ENCODE assay signal across 8 cellular contexts in genomic region chr19:13152854-13153626, GRCh38. TPM values are rescaled to one million over a fixed set of nuclear protein-coding genes. Genes with fewer than 3 reads are reported as not detected.
DNase-seq lines count a peak whose midpoint lies in the region; ATAC-seq and TF ChIP-seq lines count a peak whose summit lies in the region.

No MANE protein-coding gene starts in this region.

- peak overlapping the region; percentile 81 for H3K9ac ChIP-seq in ES-I3 (ENCODE audit: low read depth, low read length)

- peak overlapping the region; percentile 99 for H3K27ac ChIP-seq in upper lobe of right lung

- DNase-seq in NCI-H187 (lab: John Stamatoyannopoulos, UW), result peak; percentile 60 to 74
- peak; percentile 88 to 98 (median 93) for DNase-seq in T-helper 17 cell
- DNase-seq in amniotic stem cell (lab: John Stamatoyannopoulos, UW), result peak; percentile 89
- DNase-seq in left cardiac atrium, result peak; percentile 95
- peak; percentile 96 for DNase-seq in progenitor cell of endocrine pancreas (ENCODE audit: low spot score, unreplicated experiment)
- DNase-seq in upper lobe of right lung, result peak; percentile 96

- ATAC-seq in HG02642 (IDR thresholded peaks at IDR 0.05; ENCODE audit: poor library complexity, unreplicated experiment), result peak; percentile 34
- ATAC-seq in T-helper 17 cell, result peak; percentile 32
- peak; percentile 51 to 55 for ATAC-seq in left cardiac atrium
- ATAC-seq in upper lobe of right lung, result peak; percentile 45

- TF ChIP-seq CTCF in progenitor cell of endocrine pancreas (IDR thresholded peaks at IDR 0.05; ENCODE audit: unreplicated experiment) (peak; percentile 30), upper lobe of right lung (IDR thresholded peaks at IDR 0.05) (no peak)

- H3K27me3 Mint-ChIP-seq in T-helper 17 cell, result no peaks in the 10 kb centered on the region
- H3K27me3 Mint-ChIP-seq in progenitor cell of endocrine pancreas, result no peaks in the 10 kb centered on the region

- H3K4me1 ChIP-seq in ES-I3 (ENCODE audit: insufficient read depth, low read length) (peaks cover 4% of the 10 kb centered on the region; the same call in 1 of the 2 replicates), upper lobe of right lung (peaks cover 31% of the 10 kb centered on the region)

- H3K4me1 Mint-ChIP-seq in T-helper 17 cell (peaks cover 58% of the 10 kb centered on the region), progenitor cell of endocrine pancreas (ENCODE audit: low read depth) (peaks cover 21% of the 10 kb centered on the region)

- H3K36me3 ChIP-seq in ES-I3 (ENCODE audit: insufficient read depth, low read length) (no peaks in the 10 kb centered on the region), upper lobe of right lung (no peaks in the 10 kb centered on the region)

- H3K4me3 ChIP-seq in upper lobe of right lung, result peak overlapping the region; percentile 96

- H3K9me3 ChIP-seq in ES-I3 (ENCODE audit: control insufficient read depth, insufficient read depth, low read length), result no peaks in the 10 kb centered on the region
- H3K9me3 ChIP-seq in T-helper 17 cell (ENCODE audit: control insufficient read depth, low read length, poor library complexity, severe bottlenecking), result peaks cover 4% of the 10 kb centered on the region
- H3K9me3 ChIP-seq in upper lobe of right lung, result no peaks in the 10 kb centered on the region

- H3K4me3 Mint-ChIP-seq in T-helper 17 cell (peak overlapping the region; percentile 93), progenitor cell of endocrine pancreas (ENCODE audit: low read depth) (peak overlapping the region; percentile 96)

- no peaks in the 10 kb centered on the region for H3K9me3 Mint-ChIP-seq in progenitor cell of endocrine pancreas (ENCODE audit: low read depth)

- H3K27ac Mint-ChIP-seq in T-helper 17 cell (peak overlapping the region; percentile 97), progenitor cell of endocrine pancreas (peak overlapping the region; percentile 100)

- H3K27me3 ChIP-seq in upper lobe of right lung, result no peaks in the 10 kb centered on the region

- intact Hi-C loops in left cardiac atrium (cut with DNase I) (loop anchor here in 1 of 2 donors (5.0 to 10.0 kb wide), 3 partner anchors 51 to 692 kb away; partner anchors contain the start of gene LYL1), upper lobe of right lung (cut with DNase I) (no loop called here)

- H3K36me3 Mint-ChIP-seq in T-helper 17 cell (ENCODE audit: low read depth) (peaks cover 8% of the 10 kb centered on the region), progenitor cell of endocrine pancreas (ENCODE audit: insufficient read depth) (peaks cover 10% of the 10 kb centered on the region)

RNA-seq across cellular contexts. Expression of gene IER2, which starts 2.8 kb away (rescaled TPM):
- total RNA-seq in T-helper 17 cell (100 to 1,000 TPM; 376 to 523 TPM), left cardiac atrium (10 to 100 TPM; 36.9 to 61.3 TPM), progenitor cell of endocrine pancreas (88.4 and 93.4 TPM in 2 replicates), upper lobe of right lung (104 TPM)

RNA-seq across cellular contexts. Expression of gene STX10, which starts 2.9 kb away (rescaled TPM):
- total RNA-seq in T-helper 17 cell, result 10 to 100 TPM; 33.5 TPM
- 10 to 100 TPM; 30.0 to 36.1 TPM for total RNA-seq in left cardiac atrium
- total RNA-seq in progenitor cell of endocrine pancreas, result 49.2 and 55.9 TPM in 2 replicates
- 65.4 TPM for total RNA-seq in upper lobe of right lung

RNA-seq across cellular contexts. Expression of gene NACC1, which starts 35.0 kb away (rescaled TPM):
- total RNA-seq in T-helper 17 cell (10 to 100 TPM; 23.1 to 26.4 TPM), left cardiac atrium (10 to 100 TPM; 34.9 to 47.8 TPM), progenitor cell of endocrine pancreas (92.3 and 103 TPM in 2 replicates), upper lobe of right lung (39.8 TPM)

RNA-seq across cellular contexts. Expression of gene TRMT1, which starts 36.5 kb away (rescaled TPM):
- total RNA-seq in T-helper 17 cell (10 to 100 TPM; 60.3 to 72.3 TPM), left cardiac atrium (10 to 100 TPM; 18.4 to 20.9 TPM), progenitor cell of endocrine pancreas (51.5 and 52.4 TPM in 2 replicates), upper lobe of right lung (33.7 TPM)

RNA-seq across cellular contexts. Expression of gene LYL1, which starts 50.4 kb away (rescaled TPM):
- total RNA-seq in T-helper 17 cell, result 10 to 100 TPM in 1 of 2 donors, 1 to 10 TPM in 1; 6.9 to 17.9 TPM
- total RNA-seq in left cardiac atrium, result 1 to 10 TPM; 7.5 to 9.0 TPM
- total RNA-seq in progenitor cell of endocrine pancreas, result 0.47 and 0.50 TPM in 2 replicates
- 21.8 TPM for total RNA-seq in upper lobe of right lung

Comparison
In these comparisons a context has a peak if more than half of its experiments do, and no peak if none do; other contexts are left out.
1. Peak in every context shown above with its lines: DNase-seq, ATAC-seq, H3K4me3 ChIP-seq and H3K27ac ChIP-seq.